In the genomic region with DNA sequence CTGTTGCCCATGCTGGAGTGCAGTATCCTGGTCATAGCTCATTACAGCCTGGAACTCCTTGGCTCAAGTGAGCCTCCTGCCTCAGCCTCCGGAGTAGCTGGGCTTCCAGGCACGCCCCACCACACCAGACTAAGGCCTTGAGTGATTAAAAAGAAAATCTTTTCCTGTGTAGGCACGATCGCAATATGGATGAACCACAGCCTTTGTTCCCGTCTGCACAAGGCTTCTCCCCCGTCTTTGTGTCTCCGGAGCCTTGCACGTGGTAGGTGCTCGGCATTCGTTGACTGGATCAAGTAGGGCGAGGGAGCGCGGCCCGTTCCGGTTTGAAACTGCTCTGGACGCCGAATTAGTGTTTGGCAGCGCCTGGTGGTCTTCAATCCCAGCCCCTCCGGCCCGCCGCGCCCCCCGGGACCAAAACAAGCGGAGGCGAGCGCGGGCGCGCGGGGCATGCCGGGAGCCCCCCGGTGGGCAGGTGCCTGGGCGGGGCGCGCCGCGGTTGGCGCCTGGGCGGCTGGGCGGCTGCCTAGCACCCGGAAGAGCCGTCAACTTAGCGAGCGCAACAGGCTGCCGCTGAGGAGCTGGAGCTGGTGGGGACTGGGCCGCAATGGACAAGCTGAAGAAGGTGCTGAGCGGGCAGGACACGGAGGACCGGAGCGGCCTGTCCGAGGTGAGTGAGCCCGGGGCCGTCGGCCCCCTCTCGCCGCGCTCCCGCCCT, we compare ENCODE assay signal across 8 cellular contexts. TPM values are rescaled to one million over a fixed set of nuclear protein-coding genes. Genes with fewer than 3 reads are reported as not detected.
DNase-seq lines count a peak whose midpoint lies in the region; ATAC-seq and TF ChIP-seq lines count a peak whose summit lies in the region.

A gene (plus strand): TSS at position 529 of the 715 bp plus-strand sequence. CDS start 76 bp downstream, at position 605.

- intact Hi-C loops in ovary (cut with DNase I): no loop called here

- peaks cover 24 to 32% of the 10 kb centered on the region in 2 donors for H3K36me3 Mint-ChIP-seq in activated naive CD4-positive, alpha-beta T cell treated with anti-CD3 and anti-CD28 coated beads, Interleukin-2, amount 50 U/mL, for 72 hours
- H3K36me3 Mint-ChIP-seq in glutamatergic neuron (ENCODE audit: unreplicated experiment): no peaks in the 10 kb centered on the region

- peak within 1 kb of the TSS; percentile 90 to 96 for H3K27ac Mint-ChIP-seq in activated naive CD4-positive, alpha-beta T cell treated with anti-CD3 and anti-CD28 coated beads, Interleukin-2, amount 50 U/mL, for 72 hours
- H3K27ac Mint-ChIP-seq in glutamatergic neuron (ENCODE audit: unreplicated experiment): peak within 1 kb of the TSS; percentile 89

- peak; percentile 94 for ATAC-seq in activated naive CD4-positive, alpha-beta T cell treated with anti-CD3 and anti-CD28 coated beads, Interleukin-2, amount 50 U/mL, for 72 hours

- peaks cover 0 to 4% of the 10 kb centered on the region in 2 donors for H3K9me3 Mint-ChIP-seq in activated naive CD4-positive, alpha-beta T cell treated with anti-CD3 and anti-CD28 coated beads, Interleukin-2, amount 50 U/mL, for 72 hours
- peaks cover 2% of the 10 kb centered on the region for H3K9me3 Mint-ChIP-seq in glutamatergic neuron (ENCODE audit: unreplicated experiment)

- POLR2A ChIA-PET in HEK293 (lab: Yijun Ruan, JAX): interaction anchor here (0.6 to 1.5 kb wide), 8 partner anchors 8 to 143 kb away, joined by 3 to 6 read pairs (median 4); a partner anchor contains a TSS

- WGBS in ovary, 3 donors: 1% methylated on average over 28 to 58 of the region's 58 CpGs
- 2% methylated on average over 58 of the region's 58 CpGs for WGBS in thymus

- peak; percentile 69 for TF ChIP-seq POLR2A in ovary (IDR thresholded peaks at IDR 0.05)

- CTCF ChIA-PET in HEK293 (lab: Yijun Ruan, JAX): interaction anchor here (1.3 to 3.0 kb wide), 2 partner anchors 10 to 96 kb away, joined by 3 to 14 read pairs; no protein-coding TSS in a partner anchor

- no peaks in the 10 kb centered on the region for H3K27me3 ChIP-seq in GM06990 (replicated peaks; ENCODE audit: control insufficient read depth, insufficient read depth, low read length)
- no peaks in the 10 kb centered on the region for H3K27me3 ChIP-seq in ovary
- no peaks in the 10 kb centered on the region for H3K27me3 ChIP-seq in thymus (ENCODE audit: control insufficient read depth, insufficient read depth)

- H3K4me3 Mint-ChIP-seq in glutamatergic neuron (ENCODE audit: unreplicated experiment): peak within 1 kb of the TSS; percentile 95

- H3K4me3 ChIP-seq in GM06990 (replicated peaks; ENCODE audit: low read depth, low read length) (peak within 1 kb of the TSS; percentile 91), HEK293 (ENCODE audit: low read depth, low read length) (peak within 1 kb of the TSS; percentile 83), ovary (peak within 1 kb of the TSS; percentile 53), thymus (ENCODE audit: low read length) (peak within 1 kb of the TSS; percentile 68)

- TF ChIP-seq CTCF in GM06990 (IDR thresholded peaks at IDR 0.05; ENCODE audit: insufficient read depth, low read length, poor library complexity, severe bottlenecking) (no peak), HEK293 (tag by site-specific recombination; IDR thresholded peaks at IDR 0.05) (no peak), glutamatergic neuron (IDR thresholded peaks at IDR 0.05; ENCODE audit: partially characterized antibody, unreplicated experiment) (no peak), ovary (IDR thresholded peaks at IDR 0.05) (no peak)

- no peak for TF ChIP-seq EP300 in ovary (IDR thresholded peaks at IDR 0.05)

- H3K27me3 Mint-ChIP-seq in glutamatergic neuron (ENCODE audit: unreplicated experiment): no peaks in the 10 kb centered on the region

- peaks cover 8% of the 10 kb centered on the region for H3K4me1 ChIP-seq in HEK293 (ENCODE audit: control insufficient read depth, insufficient read depth, low read length)
- H3K4me1 ChIP-seq in ovary (ENCODE audit: insufficient read depth): peaks cover 16% of the 10 kb centered on the region
- H3K4me1 ChIP-seq in thymus (ENCODE audit: control insufficient read depth, insufficient read depth, low read length): peaks cover 17% of the 10 kb centered on the region

- H3K4me1 Mint-ChIP-seq in glutamatergic neuron (ENCODE audit: low read depth, unreplicated experiment): no peaks in the 10 kb centered on the region

- H3K27ac ChIP-seq in HEK293 (ENCODE audit: extremely low read depth, low read depth, low read length) (peak within 1 kb of the TSS; percentile 64), ovary (peak within 1 kb of the TSS; percentile 79 to 82), thymus (ENCODE audit: low read depth) (peak within 1 kb of the TSS; percentile 77)

- H3K9me3 ChIP-seq in HEK293 (ENCODE audit: control insufficient read depth, insufficient read depth, low read depth, low read length) (no peaks in the 10 kb centered on the region), ovary (no peaks in the 10 kb centered on the region), thymus (ENCODE audit: control insufficient read depth) (no peaks in the 10 kb centered on the region)

- H3K36me3 ChIP-seq in GM06990 (ENCODE audit: control insufficient read depth, insufficient read depth, low read length): peaks cover 3% of the 10 kb centered on the region
- peaks cover 0 to 13% of the 10 kb centered on the region in 2 experiments; a peak in 1 of 3 replicates for H3K36me3 ChIP-seq in HEK293 (ENCODE audit: control insufficient read depth in 2 of 2, insufficient read depth in 1 of 2, low read length in 2 of 2)
- H3K36me3 ChIP-seq in ovary: no peaks in the 10 kb centered on the region
- peaks cover 10% of the 10 kb centered on the region for H3K36me3 ChIP-seq in thymus (ENCODE audit: control insufficient read depth, insufficient read depth)

- DNase-seq in GM06990 (ENCODE audit: extremely low read depth, insufficient read length) (peak; percentile 91), MV-4-11 (lab: John Stamatoyannopoulos, UW) (peak; percentile 71), SKM-1 (lab: John Stamatoyannopoulos, UW; ENCODE audit: unreplicated experiment) (peak; percentile 83), glutamatergic neuron (peak; percentile 87), ovary (peak; percentile 78 to 88 (median 84))
- DNase-seq in activated naive CD4-positive, alpha-beta T cell treated with anti-CD3 and anti-CD28 coated beads, Interleukin-2, amount 50 U/mL, for 72 hours (ENCODE audit: low spot score in 2 of 2): peak; percentile 80 to 83

TF ChIP-seq in HEK293, 187 proteins besides CTCF, POLR2A, EP300 and RAD21 (continues in another document):
- TF ChIP-seq, protein P1, sequence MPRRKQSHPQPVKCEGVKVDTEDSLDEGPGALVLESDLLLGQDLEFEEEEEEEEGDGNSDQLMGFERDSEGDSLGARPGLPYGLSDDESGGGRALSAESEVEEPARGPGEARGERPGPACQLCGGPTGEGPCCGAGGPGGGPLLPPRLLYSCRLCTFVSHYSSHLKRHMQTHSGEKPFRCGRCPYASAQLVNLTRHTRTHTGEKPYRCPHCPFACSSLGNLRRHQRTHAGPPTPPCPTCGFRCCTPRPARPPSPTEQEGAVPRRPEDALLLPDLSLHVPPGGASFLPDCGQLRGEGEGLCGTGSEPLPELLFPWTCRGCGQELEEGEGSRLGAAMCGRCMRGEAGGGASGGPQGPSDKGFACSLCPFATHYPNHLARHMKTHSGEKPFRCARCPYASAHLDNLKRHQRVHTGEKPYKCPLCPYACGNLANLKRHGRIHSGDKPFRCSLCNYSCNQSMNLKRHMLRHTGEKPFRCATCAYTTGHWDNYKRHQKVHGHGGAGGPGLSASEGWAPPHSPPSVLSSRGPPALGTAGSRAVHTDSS (tag by site-specific recombination; IDR thresholded peaks at IDR 0.05): no peak
- no peak for TF ChIP-seq ZNF664 (tag by site-specific recombination; IDR thresholded peaks at IDR 0.05)
- TF ChIP-seq KLF7 (tag by site-specific recombination; IDR thresholded peaks at IDR 0.05; ENCODE audit: borderline replicate concordance): no peak
- TF ChIP-seq ZNF133 (tag by site-specific recombination; IDR thresholded peaks at IDR 0.05): no peak
- TF ChIP-seq ZNF140 (tag by site-specific recombination; IDR thresholded peaks at IDR 0.05): no peak
- TF ChIP-seq, protein P2, sequence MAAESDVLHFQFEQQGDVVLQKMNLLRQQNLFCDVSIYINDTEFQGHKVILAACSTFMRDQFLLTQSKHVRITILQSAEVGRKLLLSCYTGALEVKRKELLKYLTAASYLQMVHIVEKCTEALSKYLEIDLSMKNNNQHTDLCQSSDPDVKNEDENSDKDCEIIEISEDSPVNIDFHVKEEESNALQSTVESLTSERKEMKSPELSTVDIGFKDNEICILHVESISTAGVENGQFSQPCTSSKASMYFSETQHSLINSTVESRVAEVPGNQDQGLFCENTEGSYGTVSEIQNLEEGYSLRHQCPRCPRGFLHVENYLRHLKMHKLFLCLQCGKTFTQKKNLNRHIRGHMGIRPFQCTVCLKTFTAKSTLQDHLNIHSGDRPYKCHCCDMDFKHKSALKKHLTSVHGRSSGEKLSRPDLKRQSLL (tag by site-specific recombination; IDR thresholded peaks at IDR 0.05): peak; percentile 48
- TF ChIP-seq ZNF366 (tag by site-specific recombination; conservative IDR thresholded peaks at IDR 0.05): no peak
- TF ChIP-seq ZNF155 (tag by site-specific recombination; IDR thresholded peaks at IDR 0.05): no peak
- TF ChIP-seq ZBTB48 (tag by site-specific recombination; IDR thresholded peaks at IDR 0.05): no peak
- TF ChIP-seq SP7 (tag by site-specific recombination; IDR thresholded peaks at IDR 0.05): peak; percentile 43; the same call in 1 of the 2 replicates
- no peak for TF ChIP-seq ZNF433 (tag by site-specific recombination; IDR thresholded peaks at IDR 0.05; ENCODE audit: low read depth)
- no peak for TF ChIP-seq GLI2 (tag by site-specific recombination; IDR thresholded peaks at IDR 0.05; ENCODE audit: borderline replicate concordance, low read depth)
- TF ChIP-seq ZNF239 (tag by site-specific recombination; IDR thresholded peaks at IDR 0.05): no peak
- TF ChIP-seq ZNF600 (tag by site-specific recombination; IDR thresholded peaks at IDR 0.05): peak; percentile 87; the same call in 1 of the 2 replicates
- TF ChIP-seq REPIN1 (tag by site-specific recombination; IDR thresholded peaks at IDR 0.05; ENCODE audit: low read depth): no peak
- no peak for TF ChIP-seq ZNF266 (tag by site-specific recombination; IDR thresholded peaks at IDR 0.05; ENCODE audit: low read depth)

RNA-seq across cellular contexts. Expression of the gene that starts here (rescaled TPM):
- 10 to 100 TPM; 40.8 to 49.8 TPM for total RNA-seq in activated naive CD4-positive, alpha-beta T cell treated with anti-CD3 and anti-CD28 coated beads, Interleukin-2, amount 50 U/mL, for 72 hours
- total RNA-seq in glutamatergic neuron (ENCODE audit: unreplicated experiment) (32.9 TPM), ovary (100 to 1,000 TPM in 1 of 7 donors, 10 to 100 TPM in 6; 27.8 to 102 (median 84.5) TPM)
- polyA plus RNA-seq in ovary (10 to 100 TPM; 12.6 to 19.0 TPM), thymus (11.0 TPM)

Comparison
In these comparisons a context has a peak if more than half of its experiments do, and no peak if none do; other contexts are left out.
1. Peak in every context shown above with its lines: DNase-seq, ATAC-seq, H3K4me3 ChIP-seq and H3K27ac ChIP-seq.